ENCODE assay signal across 2 cellular contexts in genomic region chr11:68136866-68137265, GRCh38.
TF ChIP-seq lines count a peak whose summit lies in the region.

No MANE protein-coding gene starts in this region.

TF ChIP-seq in A549, 52 proteins besides CTCF, POLR2A, EP300 and RAD21:
- TF ChIP-seq KDM1A (IDR thresholded peaks at IDR 0.05; ENCODE audit: low read depth), result no peak
- no peak for TF ChIP-seq JUNB (IDR thresholded peaks at IDR 0.05)
- no peak for TF ChIP-seq ELK1 (IDR thresholded peaks at IDR 0.05; ENCODE audit: low read depth, low read length)
- no peak for TF ChIP-seq USF2 (IDR thresholded peaks at IDR 0.05)
- TF ChIP-seq MAZ (IDR thresholded peaks at IDR 0.05; ENCODE audit: borderline replicate concordance, low read depth, low read length), result no peak

TF ChIP-seq in HepG2, 621 proteins besides CTCF, POLR2A, EP300 and RAD21:
- TF ChIP-seq NONO (IDR thresholded peaks at IDR 0.05), result no peak
- TF ChIP-seq NONO (CRISPR knock-in tag; conservative IDR thresholded peaks at IDR 0.05), result 0 out of 2 replicates have a peak, but pooled peaks have one; percentile 32
- no peak for TF ChIP-seq MEIS1 (CRISPR knock-in tag; IDR thresholded peaks at IDR 0.05; ENCODE audit: borderline replicate concordance)
- TF ChIP-seq, protein P1, sequence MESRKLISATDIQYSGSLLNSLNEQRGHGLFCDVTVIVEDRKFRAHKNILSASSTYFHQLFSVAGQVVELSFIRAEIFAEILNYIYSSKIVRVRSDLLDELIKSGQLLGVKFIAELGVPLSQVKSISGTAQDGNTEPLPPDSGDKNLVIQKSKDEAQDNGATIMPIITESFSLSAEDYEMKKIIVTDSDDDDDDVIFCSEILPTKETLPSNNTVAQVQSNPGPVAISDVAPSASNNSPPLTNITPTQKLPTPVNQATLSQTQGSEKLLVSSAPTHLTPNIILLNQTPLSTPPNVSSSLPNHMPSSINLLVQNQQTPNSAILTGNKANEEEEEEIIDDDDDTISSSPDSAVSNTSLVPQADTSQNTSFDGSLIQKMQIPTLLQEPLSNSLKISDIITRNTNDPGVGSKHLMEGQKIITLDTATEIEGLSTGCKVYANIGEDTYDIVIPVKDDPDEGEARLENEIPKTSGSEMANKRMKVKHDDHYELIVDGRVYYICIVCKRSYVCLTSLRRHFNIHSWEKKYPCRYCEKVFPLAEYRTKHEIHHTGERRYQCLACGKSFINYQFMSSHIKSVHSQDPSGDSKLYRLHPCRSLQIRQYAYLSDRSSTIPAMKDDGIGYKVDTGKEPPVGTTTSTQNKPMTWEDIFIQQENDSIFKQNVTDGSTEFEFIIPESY (CRISPR knock-in tag; IDR thresholded peaks at IDR 0.05), result peak; percentile 80
- TF ChIP-seq ZUFSP (CRISPR knock-in tag; IDR thresholded peaks at IDR 0.05; ENCODE audit: borderline replicate concordance), result no peak
TF ChIP-seq in HepG2: peak in this region for 2.
